Comparison of ENCODE assay signal across 27 cellular contexts in genomic region chr5:164000241-164000640, GRCh38.
"Had no signal": no experiment of that assay in that cellular context is flagged by ENCODE, and none has a peak within 500 bp of the region (broad histone marks: within the 10 kb centered on the region; RNA-seq: fewer than 3 reads in every experiment).

No MANE protein-coding gene starts in this region.

- DNase-seq: activated B cell treated with CpG ODN at 0.5 μM for 24 hours; activated CD4-positive, alpha-beta T cell treated with anti-CD3 and anti-CD28 coated beads, Interleukin-2, amount 50 U/mL, for 1 hour; activated CD8-positive, alpha-beta T cell treated with anti-CD3 and anti-CD28 coated beads for 36 hours; activated naive CD4-positive, alpha-beta T cell; activated T-cell treated with anti-CD3 and anti-CD28 coated beads, Interleukin-2, amount 50 U/mL, for 4 hours; anterior cingulate cortex; colonic mucosa; effector CD8-positive, alpha-beta T cell; hippocampal formation; midbrain; naive thymus-derived CD4-positive, alpha-beta T cell; nucleus accumbens; pancreas; retina; stimulated activated CD4-positive, alpha-beta T cell treated with anti-CD3 and anti-CD28 coated beads, Interleukin-12 subunit alpha, Interleukin-12 subunit beta, amount 100 ng/mL, for 4 hours; stimulated activated CD4-positive, alpha-beta T cell treated with anti-CD3 and anti-CD28 coated beads, Interleukin-4, amount 100 ng/mL, for 1 hour; trophoblast cell had no signal

- H3K27me3 Mint-ChIP-seq: activated B cell treated with CpG ODN at 0.5 μM for 24 hours; activated CD8-positive, alpha-beta T cell treated with anti-CD3 and anti-CD28 coated beads for 36 hours; activated naive CD8-positive, alpha-beta T cell; naive thymus-derived CD4-positive, alpha-beta T cell; stimulated activated naive CD8-positive, alpha-beta T cell treated with anti-CD3 and anti-CD28 coated beads, Interleukin-15, Interleukin-2, amounts not matched to agents 100 ng/mL and 50 ng/mL, for 24 hours had no signal

- H3K27ac Mint-ChIP-seq: activated B cell treated with CpG ODN at 0.5 μM for 24 hours; activated CD8-positive, alpha-beta T cell treated with anti-CD3 and anti-CD28 coated beads for 36 hours; activated naive CD8-positive, alpha-beta T cell; activated T-helper 2 cell treated with anti-CD3 and anti-CD28 coated beads, Interferon-gamma antibody, Interleukin-2, Interleukin-4, amounts not matched to agents 10 μg/mL and 5 μg/mL and 100 μg/mL, durations not matched to agents 14 hours and 24 hours and 36 hours; naive thymus-derived CD4-positive, alpha-beta T cell; stimulated activated effector memory CD8-positive, alpha-beta T cell treated with anti-CD3 and anti-CD28 coated beads, Interleukin-12 subunit alpha, Interleukin-12 subunit beta, amount 100 ng/mL, for 72 hours; stimulated activated naive CD8-positive, alpha-beta T cell treated with anti-CD3 and anti-CD28 coated beads, Interleukin-15, Interleukin-2, amounts not matched to agents 100 ng/mL and 50 ng/mL, for 24 hours had no signal

- H3K36me3 Mint-ChIP-seq: activated naive CD8-positive, alpha-beta T cell; naive thymus-derived CD4-positive, alpha-beta T cell; stimulated activated effector memory CD8-positive, alpha-beta T cell treated with anti-CD3 and anti-CD28 coated beads, Interleukin-12 subunit alpha, Interleukin-12 subunit beta, amount 100 ng/mL, for 72 hours had no signal

- H3K4me3 ChIP-seq: colonic mucosa, gastroesophageal sphincter, pancreas, prostate gland, skin epidermis, thoracic aorta, vagina had no signal

- ATAC-seq: activated CD8-positive, alpha-beta T cell treated with anti-CD3 and anti-CD28 coated beads for 36 hours; activated T-cell treated with anti-CD3 and anti-CD28 coated beads, Interleukin-2, amount 50 U/mL, for 4 hours; gastroesophageal sphincter; naive thymus-derived CD4-positive, alpha-beta T cell; pancreas; sciatic nerve; stimulated activated effector memory CD8-positive, alpha-beta T cell treated with anti-CD3 and anti-CD28 coated beads, Interleukin-12 subunit alpha, Interleukin-12 subunit beta, amount 100 ng/mL, for 72 hours had no signal

- H3K4me1 Mint-ChIP-seq: naive thymus-derived CD4-positive, alpha-beta T cell had no signal

- H3K9me3 Mint-ChIP-seq: activated B cell treated with CpG ODN at 0.5 μM for 24 hours; stimulated activated naive CD8-positive, alpha-beta T cell treated with anti-CD3 and anti-CD28 coated beads, Interleukin-15, Interleukin-2, amounts not matched to agents 100 ng/mL and 50 ng/mL, for 24 hours had no signal

- H3K4me3 Mint-ChIP-seq: activated B cell treated with CpG ODN at 0.5 μM for 24 hours; activated CD8-positive, alpha-beta T cell treated with anti-CD3 and anti-CD28 coated beads for 36 hours; activated naive CD8-positive, alpha-beta T cell; activated T-cell treated with anti-CD3 and anti-CD28 coated beads, Interleukin-2, amount 50 U/mL, for 4 hours; naive thymus-derived CD4-positive, alpha-beta T cell; stimulated activated effector memory CD8-positive, alpha-beta T cell treated with anti-CD3 and anti-CD28 coated beads, Interleukin-12 subunit alpha, Interleukin-12 subunit beta, amount 100 ng/mL, for 72 hours; stimulated activated naive CD8-positive, alpha-beta T cell treated with anti-CD3 and anti-CD28 coated beads, Interleukin-15, Interleukin-2, amounts not matched to agents 100 ng/mL and 50 ng/mL, for 24 hours had no signal
